ENCODE assay signal across 20 cellular contexts in genomic region chr5:171428849-171429542, GRCh38. TPM values are rescaled to one million over a fixed set of nuclear protein-coding genes. Genes with fewer than 3 reads are reported as not detected.
DNase-seq lines count a peak whose midpoint lies in the region; TF ChIP-seq lines count a peak whose summit lies in the region.
"Had no signal": no experiment of that assay in that cellular context is flagged by ENCODE, and none has a peak within 500 bp of the region (broad histone marks: within the 10 kb centered on the region; RNA-seq: fewer than 3 reads in every experiment).

No MANE protein-coding gene starts in this region.

- intact Hi-C loops in dorsolateral prefrontal cortex (cut with DNase I), result no loop called here
- intact Hi-C loops in activated CD4-positive, alpha-beta T cell treated with anti-CD3 and anti-CD28 coated beads, Interleukin-2, amount 10 ng/mL, durations not matched to agents 24 days and 14 days (cut with micrococcal nuclease), result no loop called here

- H3K27ac Mint-ChIP-seq in neural crest cell (ENCODE audit: unreplicated experiment), result peak overlapping the region; percentile 71
- H3K27ac Mint-ChIP-seq in activated CD4-positive, alpha-beta T cell treated with anti-CD3 and anti-CD28 coated beads, Interleukin-2, amount 10 ng/mL, durations not matched to agents 24 days and 14 days, result no peak overlapping the region

- DNase-seq in activated CD8-positive, alpha-beta memory T cell treated with anti-CD3 and anti-CD28 coated beads, Interleukin-2, amount 50 U/mL, for 4 hours, result peak; percentile 5
- DNase-seq in activated CD8-positive, alpha-beta memory T cell treated with anti-CD3 and anti-CD28 coated beads, Interleukin-2, amount 50 U/mL, for 48 hours, result no peak
- DNase-seq in dorsolateral prefrontal cortex, result peak in 6 of 10 donors; percentile 4 to 33 (median 14)
- DNase-seq in neural crest cell (ENCODE audit: low read depth, low spot score), result no peak
- peak; percentile 13 to 68 for DNase-seq in suprapubic skin (ENCODE audit: low spot score in 2 of 2)
- DNase-seq in NCI-H1930 (lab: John Stamatoyannopoulos, UW), result no peak
- DNase-seq in NCI-H187 (lab: John Stamatoyannopoulos, UW), result no peak
- no peak for DNase-seq in activated CD4-positive, alpha-beta T cell treated with anti-CD3 and anti-CD28 coated beads, Interleukin-2, amount 10 ng/mL, durations not matched to agents 24 days and 14 days
- DNase-seq: DMS 273 treated with DMSO at 0.1 percent for 48 hours, Karpas-422, MM.1S, NCI-H1105 treated with DMSO at 0.1 percent for 48 hours, NCI-H187 treated with DMSO at 0.1 percent for 48 hours, NCI-H2171, NCI-H446 treated with DMSO at 0.1 percent for 48 hours, NCI-H748 treated with DMSO at 0.1 percent for 48 hours, PC-3 had no signal

- H3K9me3 ChIP-seq in suprapubic skin, result no peaks in the 10 kb centered on the region
- H3K9me3 ChIP-seq: BLaER1 had no signal

- 87% methylated on average over 15 of the region's 15 CpGs for WGBS in suprapubic skin

- H3K4me1 ChIP-seq in suprapubic skin, result no peaks in the 10 kb centered on the region
- H3K4me1 ChIP-seq: BLaER1 had no signal

- H3K36me3 ChIP-seq in suprapubic skin, result no peaks in the 10 kb centered on the region
- H3K36me3 ChIP-seq: BLaER1 had no signal

- H3K4me3 ChIP-seq in dorsolateral prefrontal cortex (no peak overlapping the region), suprapubic skin (no peak overlapping the region)
- H3K4me3 ChIP-seq: BLaER1 had no signal

- no peak overlapping the region for H3K4me3 Mint-ChIP-seq in neural crest cell
- no peak overlapping the region for H3K4me3 Mint-ChIP-seq in activated CD4-positive, alpha-beta T cell treated with anti-CD3 and anti-CD28 coated beads, Interleukin-2, amount 10 ng/mL, durations not matched to agents 24 days and 14 days

- TF ChIP-seq CTCF in dorsolateral prefrontal cortex (IDR thresholded peaks at IDR 0.05 in 54 of 56, conservative IDR thresholded peaks at IDR 0.05 in 2 of 56; ENCODE audit: low read depth in 1 of 56, partially characterized antibody in 56 of 56) (no peak), neural crest cell (conservative IDR thresholded peaks at IDR 0.05) (no peak), suprapubic skin (IDR thresholded peaks at IDR 0.05) (no peak)

- H3K9me3 Mint-ChIP-seq in neural crest cell, result no peaks in the 10 kb centered on the region
- no peaks in the 10 kb centered on the region for H3K9me3 Mint-ChIP-seq in activated CD4-positive, alpha-beta T cell treated with anti-CD3 and anti-CD28 coated beads, Interleukin-2, amount 10 ng/mL, durations not matched to agents 24 days and 14 days

- no peaks in the 10 kb centered on the region for H3K36me3 Mint-ChIP-seq in neural crest cell (ENCODE audit: low read depth)
- H3K36me3 Mint-ChIP-seq in activated CD4-positive, alpha-beta T cell treated with anti-CD3 and anti-CD28 coated beads, Interleukin-2, amount 10 ng/mL, durations not matched to agents 24 days and 14 days (ENCODE audit: low read depth), result no peaks in the 10 kb centered on the region

- no peak for TF ChIP-seq EP300 in suprapubic skin (IDR thresholded peaks at IDR 0.05)

- no peaks in the 10 kb centered on the region for H3K27me3 ChIP-seq in dorsolateral prefrontal cortex
- H3K27me3 ChIP-seq in suprapubic skin, result no peaks in the 10 kb centered on the region

- peaks cover 3% of the 10 kb centered on the region for H3K27me3 Mint-ChIP-seq in neural crest cell (ENCODE audit: low read depth)
- H3K27me3 Mint-ChIP-seq in activated CD4-positive, alpha-beta T cell treated with anti-CD3 and anti-CD28 coated beads, Interleukin-2, amount 10 ng/mL, durations not matched to agents 24 days and 14 days, result no peaks in the 10 kb centered on the region

- no peak for TF ChIP-seq POLR2A in suprapubic skin (IDR thresholded peaks at IDR 0.05)

- no peak overlapping the region for H3K27ac ChIP-seq in dorsolateral prefrontal cortex
- H3K27ac ChIP-seq in suprapubic skin, result no peak overlapping the region
- H3K27ac ChIP-seq: 22Rv1, BLaER1 had no signal

- peaks cover 16% of the 10 kb centered on the region for H3K4me1 Mint-ChIP-seq in neural crest cell
- H3K4me1 Mint-ChIP-seq in activated CD4-positive, alpha-beta T cell treated with anti-CD3 and anti-CD28 coated beads, Interleukin-2, amount 10 ng/mL, durations not matched to agents 24 days and 14 days, result no peaks in the 10 kb centered on the region

RNA-seq across cellular contexts. Expression of gene FGF18, which starts 9.5 kb away (rescaled TPM):
- total RNA-seq in dorsolateral prefrontal cortex, result 1 to 10 TPM in 87 of 120 experiments, under 1 TPM in 33; 0.32 to 3.2 (median 1.3) TPM
- 2.4 TPM in 2 replicates for total RNA-seq in neural crest cell
- total RNA-seq in suprapubic skin, result 1 to 10 TPM in 1 of 4 donors, under 1 TPM in 3; 0.32 to 3.2 (median 0.50) TPM
- 0.17 and 0.33 TPM in 2 replicates for total RNA-seq in activated CD4-positive, alpha-beta T cell treated with anti-CD3 and anti-CD28 coated beads, Interleukin-2, amount 10 ng/mL, durations not matched to agents 24 days and 14 days
- total RNA-seq: H4 had no signal

RNA-seq across cellular contexts. Expression of gene NPM1, which starts 41.3 kb away (rescaled TPM):
- 100 to 1,000 TPM; 162 to 384 (median 296) TPM for total RNA-seq in dorsolateral prefrontal cortex
- total RNA-seq in neural crest cell, result 2,514 and 2,574 TPM in 2 replicates
- total RNA-seq in suprapubic skin, result 100 to 1,000 TPM; 439 to 524 (median 469) TPM
- 3,066 and 3,162 TPM in 2 replicates for total RNA-seq in activated CD4-positive, alpha-beta T cell treated with anti-CD3 and anti-CD28 coated beads, Interleukin-2, amount 10 ng/mL, durations not matched to agents 24 days and 14 days

Comparison
In these comparisons a context has a peak if more than half of its experiments do, and no peak if none do; other contexts are left out.
1. DNase-seq: peak in activated CD8-positive, alpha-beta memory T cell treated with anti-CD3 and anti-CD28 coated beads, Interleukin-2, amount 50 U/mL, for 4 hours (single experiment), dorsolateral prefrontal cortex (6 of 10) and suprapubic skin (2 of 2); none in activated CD8-positive, alpha-beta memory T cell treated with anti-CD3 and anti-CD28 coated beads, Interleukin-2, amount 50 U/mL, for 48 hours (single experiment), neural crest cell (single experiment), NCI-H1930 (0 of 2), NCI-H187 (0 of 2) and activated CD4-positive, alpha-beta T cell treated with anti-CD3 and anti-CD28 coated beads, Interleukin-2, amount 10 ng/mL, durations not matched to agents 24 days and 14 days (single experiment).